Comparison of ENCODE assay signal across 9 cellular contexts in genomic region chr7:73719806-73720169, GRCh38. TPM values are rescaled to one million over a fixed set of nuclear protein-coding genes. Genes with fewer than 3 reads are reported as not detected.
DNase-seq lines count a peak whose midpoint lies in the region; ATAC-seq and TF ChIP-seq lines count a peak whose summit lies in the region.
"Had no signal": no experiment of that assay in that cellular context is flagged by ENCODE, and none has a peak within 500 bp of the region (broad histone marks: within the 10 kb centered on the region; RNA-seq: fewer than 3 reads in every experiment).

No MANE protein-coding gene starts in this region.

- intact Hi-C loops in CD4-positive, alpha-beta T cell (cut with DNase I, micrococcal nuclease), result loop anchor here (1.0 to 5.0 kb wide), 6 partner anchors 19 to 892 kb away; partner anchors contain the start of genes ABHD11 (in 2 of the 2), BUD23 (in 2 of the 2), DNAJC30 (in 2 of the 2) and TYW1B (in 1 of the 2)

- ATAC-seq in CD4-positive, alpha-beta T cell (ENCODE audit: poor library complexity), result no peak
- peak; percentile 10 for ATAC-seq in HG03521 (IDR thresholded peaks at IDR 0.05; ENCODE audit: unreplicated experiment)

- H3K4me1 Mint-ChIP-seq in CD4-positive, alpha-beta T cell (ENCODE audit: low read depth), result peaks cover 16% of the 10 kb centered on the region
- H3K4me1 Mint-ChIP-seq in neural crest cell, result peaks cover 17% of the 10 kb centered on the region

- H3K27me3 Mint-ChIP-seq in CD4-positive, alpha-beta T cell, result peaks cover 6% of the 10 kb centered on the region
- H3K27me3 Mint-ChIP-seq in neural crest cell (ENCODE audit: low read depth), result peaks cover 8% of the 10 kb centered on the region

- H3K4me3 ChIP-seq in cardiac fibroblast (replicated peaks in 1 of 2; ENCODE audit: low read depth in 2 of 2, low read length in 2 of 2), result peak overlapping the region; percentile 42 to 46

- peak overlapping the region; percentile 49 for H3K27ac Mint-ChIP-seq in CD4-positive, alpha-beta T cell
- H3K27ac Mint-ChIP-seq in neural crest cell (ENCODE audit: unreplicated experiment), result no peak overlapping the region

- POLR2A ChIA-PET in CD4-positive, alpha-beta T cell (lab: Charles Lee), result interaction anchor here (1.0 to 1.3 kb wide), 2 partner anchors 19 to 163 kb away, joined by 6 to 14 read pairs; partner anchors contain the start of gene ABHD11

- H3K36me3 Mint-ChIP-seq in CD4-positive, alpha-beta T cell (ENCODE audit: low read depth), result no peaks in the 10 kb centered on the region
- H3K36me3 Mint-ChIP-seq in neural crest cell (ENCODE audit: low read depth), result no peaks in the 10 kb centered on the region

- TF ChIP-seq CTCF in CD4-positive, alpha-beta T cell (IDR thresholded peaks at IDR 0.05), result no peak
- TF ChIP-seq CTCF in cardiac fibroblast (IDR thresholded peaks at IDR 0.05; ENCODE audit: low read depth, low read length), result no peak
- TF ChIP-seq CTCF in neural crest cell (conservative IDR thresholded peaks at IDR 0.05), result no peak
- no peak for TF ChIP-seq CTCF in GM10266 (IDR thresholded peaks at IDR 0.05; ENCODE audit: control insufficient read depth, insufficient read depth, low read depth, missing control alignments)

- no peak overlapping the region for H3K27ac ChIP-seq in CD4-positive, alpha-beta T cell (ENCODE audit: low read depth, low read length)

- no peaks in the 10 kb centered on the region for H3K9me3 ChIP-seq in CD4-positive, alpha-beta T cell (ENCODE audit: control insufficient read depth, low read length)

- CTCF ChIA-PET in CD4-positive, alpha-beta T cell (lab: Charles Lee), result interaction anchor here (2.3 kb wide), 1 partner anchor 15 kb away, joined by 13 read pairs; no protein-coding TSS in a partner anchor

- peak overlapping the region; percentile 86 for H3K4me3 Mint-ChIP-seq in CD4-positive, alpha-beta T cell
- peak overlapping the region; percentile 88 for H3K4me3 Mint-ChIP-seq in neural crest cell

- no peak for DNase-seq in CD4-positive, alpha-beta T cell
- DNase-seq in cardiac fibroblast (ENCODE audit: low read depth in 2 of 2), result peak in 1 of 2 donors; percentile 36
- DNase-seq in neural crest cell (ENCODE audit: low read depth, low spot score), result no peak
- DNase-seq in HuH-7 (ENCODE audit: low spot score), result no peak
- DNase-seq in GM10266 (ENCODE audit: extremely low spot score), result no peak
- DNase-seq in GM03348 (ENCODE audit: low spot score), result no peak
- no peak for DNase-seq in activated CD4-positive, alpha-beta T cell treated with anti-CD3 and anti-CD28 coated beads, Interleukin-2, amount 50 U/mL, for 1 hour

- H3K9me3 Mint-ChIP-seq in CD4-positive, alpha-beta T cell, result no peaks in the 10 kb centered on the region
- H3K9me3 Mint-ChIP-seq in neural crest cell, result no peaks in the 10 kb centered on the region

- no peaks in the 10 kb centered on the region for H3K27me3 ChIP-seq in CD4-positive, alpha-beta T cell (ENCODE audit: control insufficient read depth, insufficient read depth, low read length)

RNA-seq across cellular contexts. Expression of gene STX1A, which starts 0.3 kb away (rescaled TPM):
- total RNA-seq in CD4-positive, alpha-beta T cell, result 10 to 100 TPM; 15.5 to 20.7 TPM
- total RNA-seq in neural crest cell, result 16.4 and 17.7 TPM in 2 replicates

RNA-seq across cellular contexts. Expression of gene ABHD11, which starts 18.8 kb away (rescaled TPM):
- 10 to 100 TPM in 1 of 2 experiments, 1 to 10 TPM in 1; 8.5 to 11.5 TPM for total RNA-seq in CD4-positive, alpha-beta T cell
- 23.3 and 26.4 TPM in 2 replicates for total RNA-seq in neural crest cell

RNA-seq across cellular contexts. Expression of gene BUD23, which starts 36.4 kb away (rescaled TPM):
- 100 to 1,000 TPM in 1 of 2 experiments, 10 to 100 TPM in 1; 96.1 to 103 TPM for total RNA-seq in CD4-positive, alpha-beta T cell
- 66.9 and 70.8 TPM in 2 replicates for total RNA-seq in neural crest cell

RNA-seq across cellular contexts. Expression of gene DNAJC30, which starts 36.5 kb away (rescaled TPM):
- total RNA-seq in CD4-positive, alpha-beta T cell, result 10 to 100 TPM; 14.0 to 14.4 TPM
- 11.1 and 11.4 TPM in 2 replicates for total RNA-seq in neural crest cell

RNA-seq across cellular contexts. Expression of gene CLDN3, which starts 50.3 kb away (rescaled TPM):
- total RNA-seq in CD4-positive, alpha-beta T cell, result not detected
- 0.19 TPM in 1 of 2 replicates, not detected in the other for total RNA-seq in neural crest cell
- total RNA-seq: temporal lobe had no signal
